In the genomic region with DNA sequence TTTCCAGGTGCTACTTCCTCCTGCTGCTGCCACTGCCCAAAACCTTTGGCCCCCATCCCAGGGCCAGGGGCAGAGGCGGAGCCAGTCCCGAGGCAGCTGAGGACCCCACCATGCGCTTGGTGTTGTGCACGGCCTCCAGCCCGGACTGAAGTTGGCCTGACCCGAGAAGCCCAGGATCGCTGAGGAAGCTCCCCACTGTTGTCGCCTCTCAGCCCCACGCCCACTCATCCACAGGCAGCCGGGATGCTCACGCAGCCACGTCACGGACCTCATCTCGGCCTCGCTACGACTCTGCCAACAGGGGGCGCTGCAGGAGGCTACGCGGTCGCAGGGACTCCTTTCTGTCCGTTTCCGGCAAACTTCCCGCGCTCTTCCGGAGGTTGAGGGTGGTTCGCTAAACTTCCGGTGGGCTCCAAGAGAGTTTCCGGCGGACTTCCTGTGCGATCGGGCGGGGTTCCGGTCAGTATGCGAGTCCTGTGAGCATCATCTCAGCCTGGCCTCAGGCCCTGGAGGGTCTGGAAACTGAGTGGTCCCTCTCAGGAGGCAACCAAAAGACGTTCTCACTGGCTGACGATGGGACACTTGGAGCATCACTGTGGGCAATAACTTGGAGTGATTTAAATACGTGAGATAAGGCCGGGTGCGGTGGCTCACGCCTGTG, we compare ENCODE assay signal across 7 cellular contexts. TPM values are rescaled to one million over a fixed set of nuclear protein-coding genes. Genes with fewer than 3 reads are reported as not detected.
DNase-seq lines count a peak whose midpoint lies in the region; ATAC-seq and TF ChIP-seq lines count a peak whose summit lies in the region.

No MANE protein-coding gene starts in this region.

- CTCF ChIA-PET in activated CD4-positive, alpha-beta T cell treated with anti-CD3 and anti-CD28 coated beads for 36 hours (lab: Charles Lee), result interaction anchor here (0.7 to 2.4 kb wide), 4 partner anchors 12 to 79 kb away, joined by 3 to 12 read pairs (median 7); a partner anchor contains a TSS

- intact Hi-C loops in activated CD4-positive, alpha-beta T cell treated with anti-CD3 and anti-CD28 coated beads for 36 hours (cut with DNase I, micrococcal nuclease), result loop anchor here in 1 of 2 experiments (1.0 kb wide), 2 partner anchors 26 to 121 kb away; no protein-coding TSS in a partner anchor

- H3K36me3 Mint-ChIP-seq in activated CD4-positive, alpha-beta T cell treated with anti-CD3 and anti-CD28 coated beads for 36 hours (ENCODE audit: low read depth), result no peaks in the 10 kb centered on the region
- no peaks in the 10 kb centered on the region for H3K36me3 Mint-ChIP-seq in chondrocyte (ENCODE audit: low read depth)

- H3K4me1 Mint-ChIP-seq in activated CD4-positive, alpha-beta T cell treated with anti-CD3 and anti-CD28 coated beads for 36 hours, result peaks cover 42% of the 10 kb centered on the region
- H3K4me1 Mint-ChIP-seq in chondrocyte (ENCODE audit: low read depth), result peaks cover 4% of the 10 kb centered on the region

- POLR2A ChIA-PET in activated CD4-positive, alpha-beta T cell treated with anti-CD3 and anti-CD28 coated beads for 36 hours (lab: Charles Lee), result no interaction called here

- H3K9me3 Mint-ChIP-seq in activated CD4-positive, alpha-beta T cell treated with anti-CD3 and anti-CD28 coated beads for 36 hours (ENCODE audit: low read depth), result peaks cover 2% of the 10 kb centered on the region
- no peaks in the 10 kb centered on the region for H3K9me3 Mint-ChIP-seq in chondrocyte (ENCODE audit: low read depth)

- peaks cover 1% of the 10 kb centered on the region for H3K27me3 Mint-ChIP-seq in activated CD4-positive, alpha-beta T cell treated with anti-CD3 and anti-CD28 coated beads for 36 hours
- peaks cover 2% of the 10 kb centered on the region for H3K27me3 Mint-ChIP-seq in chondrocyte (ENCODE audit: low read depth)

- H3K27ac Mint-ChIP-seq in activated CD4-positive, alpha-beta T cell treated with anti-CD3 and anti-CD28 coated beads for 36 hours, result peak overlapping the region; percentile 86
- H3K27ac Mint-ChIP-seq in chondrocyte (ENCODE audit: unreplicated experiment), result no peak overlapping the region

- peak; percentile 70 for TF ChIP-seq CTCF in chondrocyte (IDR thresholded peaks at IDR 0.05)

- peak overlapping the region; percentile 63 for H3K4me3 Mint-ChIP-seq in activated CD4-positive, alpha-beta T cell treated with anti-CD3 and anti-CD28 coated beads for 36 hours
- no peak overlapping the region for H3K4me3 Mint-ChIP-seq in chondrocyte (ENCODE audit: unreplicated experiment)

- peak; percentile 51 for DNase-seq in HuH-7 (ENCODE audit: low spot score)
- DNase-seq in activated CD4-positive, alpha-beta T cell treated with anti-CD3 and anti-CD28 coated beads for 36 hours, result peak; percentile 91
- DNase-seq in chondrocyte (ENCODE audit: low spot score), result no peak
- DNase-seq in lung microvascular endothelial cell (ENCODE audit: low read depth in 2 of 2), result peak; percentile 35 to 44
- DNase-seq in stimulated activated CD8-positive, alpha-beta memory T cell treated with anti-CD3 and anti-CD28 coated beads, Interleukin-4, amount 100 ng/mL, for 4 hours (ENCODE audit: low read depth in 2 of 2, low spot score in 1 of 2), result peak; percentile 32 to 42

- ATAC-seq in activated CD4-positive, alpha-beta T cell treated with anti-CD3 and anti-CD28 coated beads for 36 hours, result peak; percentile 71
- no peak for ATAC-seq in HG03196 (IDR thresholded peaks at IDR 0.05; ENCODE audit: unreplicated experiment)
- ATAC-seq in GM19463 (IDR thresholded peaks at IDR 0.05; ENCODE audit: unreplicated experiment), result no peak

RNA-seq across cellular contexts. Expression of a gene that starts 12.4 kb away (rescaled TPM):
- total RNA-seq in activated CD4-positive, alpha-beta T cell treated with anti-CD3 and anti-CD28 coated beads for 36 hours, result 1 to 10 TPM in 1 of 2 experiments, under 1 TPM in 1; 0.65 to 1.2 TPM
- total RNA-seq in chondrocyte (2.1 to 2.6 TPM in 2 of 3 replicates, not detected in the other), lung microvascular endothelial cell (0.65 TPM in 1 of 2 replicates, not detected in the other)

RNA-seq across cellular contexts. Expression of a gene that starts 15.5 kb away (rescaled TPM):
- not detected for total RNA-seq in activated CD4-positive, alpha-beta T cell treated with anti-CD3 and anti-CD28 coated beads for 36 hours
- total RNA-seq in chondrocyte, result not detected in 3 replicates
- total RNA-seq in lung microvascular endothelial cell, result not detected in 2 replicates

RNA-seq across cellular contexts. Expression of a gene that starts 25.4 kb away (rescaled TPM):
- under 1 TPM; 0.69 to 0.71 TPM for total RNA-seq in activated CD4-positive, alpha-beta T cell treated with anti-CD3 and anti-CD28 coated beads for 36 hours
- total RNA-seq in chondrocyte, result not detected in 3 replicates
- 0.40 and 2.2 TPM in 2 replicates for total RNA-seq in lung microvascular endothelial cell

RNA-seq across cellular contexts. Expression of a gene that starts 40.5 kb away (rescaled TPM):
- total RNA-seq in activated CD4-positive, alpha-beta T cell treated with anti-CD3 and anti-CD28 coated beads for 36 hours, result 10 to 100 TPM; 16.8 to 17.3 TPM
- 33.4 to 43.1 TPM (median 34.7 TPM) in 3 replicates for total RNA-seq in chondrocyte
- total RNA-seq in lung microvascular endothelial cell, result 28.3 and 32.1 TPM in 2 replicates

RNA-seq across cellular contexts. Expression of a gene that starts 44.2 kb away (rescaled TPM):
- not detected for total RNA-seq in activated CD4-positive, alpha-beta T cell treated with anti-CD3 and anti-CD28 coated beads for 36 hours
- total RNA-seq in chondrocyte (not detected in 3 replicates), lung microvascular endothelial cell (not detected in 2 replicates)
